ENCODE assay signal across 8 cellular contexts in genomic region chr17:76353004-76353598, GRCh38. TPM values are rescaled to one million over a fixed set of nuclear protein-coding genes. Genes with fewer than 3 reads are reported as not detected.
DNase-seq lines count a peak whose midpoint lies in the region; ATAC-seq and TF ChIP-seq lines count a peak whose summit lies in the region.

No MANE protein-coding gene starts in this region.

- H3K4me2 ChIP-seq in neural cell (ENCODE audit: low read length) = peak overlapping the region; percentile 78

- no peak for TF ChIP-seq EP300 in neural cell (conservative IDR thresholded peaks at IDR 0.05; ENCODE audit: poor library complexity, severe bottlenecking)

- no peaks in the 10 kb centered on the region for H3K36me3 ChIP-seq in BJ (ENCODE audit: control insufficient read depth, insufficient read depth, low read length)
- H3K36me3 ChIP-seq in neural cell (ENCODE audit: insufficient read depth, low read length) = no peaks in the 10 kb centered on the region

- CTCF ChIA-PET in BJ (lab: Yijun Ruan, JAX) = interaction anchor here (0.8 to 4.4 kb wide), 7 partner anchors 9 to 45 kb away, joined by 3 to 27 read pairs (median 9); no protein-coding TSS in a partner anchor

- H3K27ac ChIP-seq in neural cell (ENCODE audit: low read length) = peak overlapping the region; percentile 78

- peak overlapping the region; percentile 82 for H3K9ac ChIP-seq in neural cell (ENCODE audit: low read length)

- H3K27me3 ChIP-seq in BJ (ENCODE audit: control insufficient read depth, insufficient read depth, low read length) (no peaks in the 10 kb centered on the region), neural cell (ENCODE audit: insufficient read depth, low read depth, low read length) (no peaks in the 10 kb centered on the region)

- H3K9me2 ChIP-seq in neural cell (ENCODE audit: insufficient read depth, low read length) = no peaks in the 10 kb centered on the region

- POLR2A ChIA-PET in BJ (lab: Charles Lee) = interaction anchor here (1.0 kb wide), 2 partner anchors 15 to 30 kb away, joined by 3 read pairs; no protein-coding TSS in a partner anchor

- no peaks in the 10 kb centered on the region for H3F3A ChIP-seq in neural cell (ENCODE audit: insufficient read depth, low read length, poor library complexity, severe bottlenecking)

- TF ChIP-seq RAD21 in neural cell (conservative IDR thresholded peaks at IDR 0.05) = no peak

- peak overlapping the region; percentile 93 for H3K4me3 ChIP-seq in BJ (ENCODE audit: low read depth, low read length)
- peak overlapping the region; percentile 85 for H3K4me3 ChIP-seq in WI38 (ENCODE audit: low read depth, low read length)
- H3K4me3 ChIP-seq in neural cell (ENCODE audit: low read length) = peak overlapping the region; percentile 98

- no peak for TF ChIP-seq CTCF in BJ (IDR thresholded peaks at IDR 0.05; ENCODE audit: insufficient read depth, low read depth, low read length)
- TF ChIP-seq CTCF in WI38 (IDR thresholded peaks at IDR 0.05; ENCODE audit: low read depth, low read length) = no peak
- no peak for TF ChIP-seq CTCF in neural cell (IDR thresholded peaks at IDR 0.05; ENCODE audit: poor library complexity, severe bottlenecking)

- H4K20me1 ChIP-seq in neural cell (ENCODE audit: insufficient read depth) = no peaks in the 10 kb centered on the region

- peak; percentile 28 for ATAC-seq in GM19023 (IDR thresholded peaks at IDR 0.05; ENCODE audit: unreplicated experiment)
- ATAC-seq in HG03196 (IDR thresholded peaks at IDR 0.05; ENCODE audit: unreplicated experiment) = peak; percentile 16
- peak; percentile 40 for ATAC-seq in esophagus mucosa

- H3K79me2 ChIP-seq in neural cell (replicated peaks; ENCODE audit: insufficient read depth, low read length) = peaks cover 9% of the 10 kb centered on the region

- DNase-seq in BJ (ENCODE audit: low read depth) = no peak
- no peak for DNase-seq in NOMO-1 (lab: John Stamatoyannopoulos, UW; ENCODE audit: unreplicated experiment in 2 of 2)
- no peak for DNase-seq in UCSD-AML1 (lab: John Stamatoyannopoulos, UW; ENCODE audit: unreplicated experiment)

- H3K9me3 ChIP-seq in neural cell (ENCODE audit: low read length) = no peaks in the 10 kb centered on the region

- H2AFZ ChIP-seq in neural cell (ENCODE audit: low read depth, low read length) = peak overlapping the region; percentile 89

TF ChIP-seq in neural cell, 6 proteins besides CTCF, POLR2A, EP300 and RAD21:
- TF ChIP-seq TAF1 (IDR thresholded peaks at IDR 0.05; ENCODE audit: low read depth) (no peak), SMC3 (conservative IDR thresholded peaks at IDR 0.05; ENCODE audit: poor library complexity) (no peak), EZH2 (IDR thresholded peaks at IDR 0.05; ENCODE audit: borderline replicate concordance, insufficient read depth, low read length, poor library complexity, severe bottlenecking) (no peak), REST (IDR thresholded peaks at IDR 0.05; ENCODE audit: borderline replicate concordance) (no peak), POLR2AphosphoS5 (IDR thresholded peaks at IDR 0.05) (no peak), MXI1 (conservative IDR thresholded peaks at IDR 0.05; ENCODE audit: poor library complexity, severe bottlenecking) (no peak)

RNA-seq across cellular contexts. Expression of gene PRPSAP1, which starts 0.6 kb away (rescaled TPM):
- polyA plus RNA-seq in BJ (2011; rRNA removed) (68.5 and 72.8 TPM in 2 replicates), neural cell (73.8 and 88.0 TPM in 2 replicates)
- polyA minus RNA-seq in BJ (2011; rRNA and poly(A)+ RNA removed) = 37.4 and 38.5 TPM in 2 replicates
- total RNA-seq in esophagus mucosa = 42.0 TPM
- 79.0 and 82.5 TPM in 2 replicates for polyA minus RNA-seq in neural cell

RNA-seq across cellular contexts. Expression of gene SPHK1, which starts 31.3 kb away (rescaled TPM):
- 21.4 and 57.8 TPM in 2 replicates for polyA plus RNA-seq in BJ (2011; rRNA removed)
- 12.1 and 16.5 TPM in 2 replicates for polyA minus RNA-seq in BJ (2011; rRNA and poly(A)+ RNA removed)
- 13.1 TPM for total RNA-seq in esophagus mucosa
- polyA plus RNA-seq in neural cell = 2.4 and 2.7 TPM in 2 replicates
- polyA minus RNA-seq in neural cell = 1.9 and 2.1 TPM in 2 replicates

RNA-seq across cellular contexts. Expression of gene QRICH2, which starts 45.0 kb away (rescaled TPM):
- polyA plus RNA-seq in BJ (2011; rRNA removed) (2.1 and 3.4 TPM in 2 replicates), neural cell (17.3 and 26.5 TPM in 2 replicates)
- 6.0 and 6.5 TPM in 2 replicates for polyA minus RNA-seq in BJ (2011; rRNA and poly(A)+ RNA removed)
- total RNA-seq in esophagus mucosa = 1.6 TPM
- polyA minus RNA-seq in neural cell = 14.1 TPM in 2 replicates
